Comparison of ENCODE assay signal across 10 cellular contexts in genomic region chr20:24930724-24931688, GRCh38. TPM values are rescaled to one million over a fixed set of nuclear protein-coding genes. Genes with fewer than 3 reads are reported as not detected.
DNase-seq lines count a peak whose midpoint lies in the region; FAIRE-seq and TF ChIP-seq lines count a peak whose summit lies in the region.
"Not testable (repeated sequence)": the region's sequence is repeated elsewhere in the genome, so short reads cannot be mapped to it uniquely, and the experiment has no call there.
"Had no signal": no experiment of that assay in that cellular context is flagged by ENCODE, and none has a peak within 500 bp of the region (broad histone marks: within the 10 kb centered on the region; RNA-seq: fewer than 3 reads in every experiment).

No MANE protein-coding gene starts in this region.

- H3K4ac ChIP-seq in H1 (replicated peaks; ENCODE audit: insufficient read length, low read depth, low read length) = not testable (repeated sequence)

- WGBS in H1 (ENCODE audit: extremely low coverage in 1 of 2, insufficient coverage in 1 of 2, insufficient read length in 1 of 2, insufficient replicate concordance in 2 of 2, low coverage in 1 of 2, low lambda C conversion rate in 2 of 2, missing lambda C conversion rate in 1 of 2), 2 experiments = 72% methylated on average over 15 of the region's 15 CpGs; no CpG with 5 or more reads in 1 of the 2 experiments

- FAIRE-seq in H1 (lab: Jason Lieb, UNC) = peak; percentile 65

- not testable (repeated sequence) for H4K8ac ChIP-seq in H1 (ENCODE audit: extremely low read depth, insufficient read depth, low read length)

- H3K27ac Mint-ChIP-seq in activated naive CD4-positive, alpha-beta T cell treated with anti-CD3 and anti-CD28 coated beads, Interleukin-2, amount 50 U/mL, for 24 hours = peak overlapping the region; percentile 55
- not testable (repeated sequence) for H3K27ac Mint-ChIP-seq in neural progenitor cell

- TSS peak; percentile 83 for BruUV-seq in PC-9 (replicated peaks; lab: Mats Ljungman, UMichigan)

- not testable (repeated sequence) for H2BK5ac ChIP-seq in H1 (ENCODE audit: low read depth, low read length)

- intact Hi-C loops in PC-9 (cut with micrococcal nuclease; ENCODE audit: unreplicated experiment) = loop anchor here (1.0 to 10.0 kb wide), 5 partner anchors 61 to 1009 kb away; partner anchors contain the start of gene APMAP

- H3K23ac ChIP-seq in H1 (ENCODE audit: insufficient read length) = not testable (repeated sequence)

- H2BK120ac ChIP-seq in H1 (replicated peaks; ENCODE audit: low read depth, low read length) = not testable (repeated sequence)

- peak; percentile 40 to 52 for TF ChIP-seq RAD21 in H1 (IDR thresholded peaks at IDR 0.05 in 1 of 2, conservative IDR thresholded peaks at IDR 0.05 in 1 of 2; ENCODE audit: low read depth in 2 of 2, low read length in 2 of 2)

- H3K27me3 ChIP-seq in HUES48 (ENCODE audit: control insufficient read depth, insufficient read depth, low read length); PC-9 (ENCODE audit: insufficient read depth, low read depth); H1 (replicated peaks in 1 of 4; ENCODE audit: control insufficient read depth in 3 of 4, extremely low read depth in 1 of 4, insufficient read depth in 3 of 4, low read length in 3 of 4); neural progenitor cell: not testable (repeated sequence)

- not testable (repeated sequence) for H3K18ac ChIP-seq in H1 (ENCODE audit: extremely low read depth, low read length)

- H3K14ac ChIP-seq in H1 (ENCODE audit: insufficient read length) = not testable (repeated sequence)

- CTCF ChIA-PET in PC-9 (lab: Charles Lee) = interaction anchor here (1.0 to 1.8 kb wide), 3 partner anchors 10 to 21 kb away, joined by 3 to 8 read pairs (median 4); no protein-coding TSS in a partner anchor
- CTCF ChIA-PET in H1 (lab: Charles Lee; ENCODE audit: partially characterized antibody) = interaction anchor here (0.7 to 5.4 kb wide), 28 partner anchors 9 to 790 kb away, joined by 3 to 48 read pairs (median 5); no protein-coding TSS in a partner anchor

- TF ChIP-seq EP300 in H1 (IDR thresholded peaks at IDR 0.05; ENCODE audit: borderline replicate concordance in 1 of 2, low read depth in 2 of 2, low read length in 2 of 2) = not testable (repeated sequence)

- H2AFZ ChIP-seq in PC-9 = peak overlapping the region; percentile 73
- 0 out of 2 replicates have a peak overlapping the region, but pooled peaks have one; percentile 42 for H2AFZ ChIP-seq in H1 (ENCODE audit: low read length)
- H2AFZ ChIP-seq in neural progenitor cell (replicated peaks) = not testable (repeated sequence)

- H2BK15ac ChIP-seq in H1 (ENCODE audit: low read length) = not testable (repeated sequence)

- not testable (repeated sequence) for H3K9me2 ChIP-seq in PC-9 (ENCODE audit: insufficient read depth)

- not testable (repeated sequence) for H3K79me2 ChIP-seq in PC-9 (ENCODE audit: low read depth); H1 (ENCODE audit: control insufficient read depth in 1 of 2, insufficient read depth in 2 of 2, low read length in 2 of 2); neural progenitor cell (ENCODE audit: low read depth)

- POLR2A ChIA-PET in PC-9 (lab: Charles Lee; ENCODE audit: unreplicated experiment) = interaction anchor here (0.6 to 0.8 kb wide), 3 partner anchors 18 to 213 kb away, joined by 3 to 4 read pairs (median 4); partner anchors contain the start of gene CST7
- POLR2A ChIA-PET in H1 (lab: Charles Lee; ENCODE audit: partially characterized antibody) = interaction anchor here (1.2 kb wide), 1 partner anchor 12 kb away, joined by 3 read pairs; no protein-coding TSS in a partner anchor

- TF ChIP-seq POLR2A in H1 (IDR thresholded peaks at IDR 0.05; ENCODE audit: control extremely low read depth in 1 of 2, low read depth in 2 of 2, low read length in 2 of 2) = not testable (repeated sequence)

- H3K56ac ChIP-seq in H1 (replicated peaks; ENCODE audit: insufficient read length, low read depth, low read length) = not testable (repeated sequence)

- H4K20me1 ChIP-seq in PC-9 (ENCODE audit: insufficient read depth); H1 (replicated peaks in 1 of 2; ENCODE audit: control insufficient read depth in 1 of 2, insufficient read depth in 2 of 2, low read length in 2 of 2); neural progenitor cell (ENCODE audit: low read depth): not testable (repeated sequence)

- not testable (repeated sequence) for H3K79me1 ChIP-seq in H1 (ENCODE audit: low read depth, low read length)

- H3K27ac ChIP-seq in HUES48 (ENCODE audit: low read depth, low read length) (peak overlapping the region; percentile 64), PC-9 (peak overlapping the region; percentile 96)
- H3K27ac ChIP-seq in H1 (ENCODE audit: low read depth, low read length); neural progenitor cell: not testable (repeated sequence)

- H2AK5ac ChIP-seq in H1 (ENCODE audit: low read depth, low read length) = not testable (repeated sequence)

- H3K4me1 Mint-ChIP-seq in activated naive CD4-positive, alpha-beta T cell treated with anti-CD3 and anti-CD28 coated beads, Interleukin-2, amount 50 U/mL, for 24 hours = peaks cover 35% of the 10 kb centered on the region
- not testable (repeated sequence) for H3K4me1 Mint-ChIP-seq in neural progenitor cell

- not testable (repeated sequence) for H2BK20ac ChIP-seq in H1 (ENCODE audit: low read length)

- H3K4me3 ChIP-seq in HUES48 (ENCODE audit: low read depth, low read length); H1 (ENCODE audit: extremely low read depth in 1 of 4, insufficient read depth in 2 of 4, low read depth in 3 of 4, low read length in 4 of 4); neural progenitor cell: not testable (repeated sequence)
- peak overlapping the region; percentile 62 for H3K4me3 ChIP-seq in PC-9

- H3K36me3 ChIP-seq in HUES48 (ENCODE audit: control insufficient read depth, insufficient read depth, low read length); PC-9 (ENCODE audit: low read depth); H1 (ENCODE audit: control insufficient read depth in 2 of 4, insufficient read depth in 4 of 4, low read length in 3 of 4); neural progenitor cell: not testable (repeated sequence)

- not testable (repeated sequence) for H3K4me3 Mint-ChIP-seq in activated naive CD4-positive, alpha-beta T cell treated with anti-CD3 and anti-CD28 coated beads, Interleukin-2, amount 50 U/mL, for 24 hours; neural progenitor cell

- H3K9ac ChIP-seq in HUES48 (ENCODE audit: low read depth, low read length); H1 (replicated peaks in 1 of 4; ENCODE audit: extremely low read depth in 1 of 4, low read depth in 3 of 4, low read length in 3 of 4); neural progenitor cell: not testable (repeated sequence)

- H3K23me2 ChIP-seq in H1 (ENCODE audit: low read depth, low read length) = not testable (repeated sequence)

- H3K4me2 ChIP-seq in PC-9 = peak overlapping the region; percentile 81
- peak overlapping the region; percentile 10 to 35; a peak in 1 of 4 replicates for H3K4me2 ChIP-seq in H1 (ENCODE audit: insufficient read depth in 1 of 2, low read depth in 2 of 2, low read length in 2 of 2)
- not testable (repeated sequence) for H3K4me2 ChIP-seq in neural progenitor cell

- not testable (repeated sequence) for H3K9me3 Mint-ChIP-seq in activated naive CD4-positive, alpha-beta T cell treated with anti-CD3 and anti-CD28 coated beads, Interleukin-2, amount 50 U/mL, for 24 hours; neural progenitor cell

- H2BK12ac ChIP-seq in H1 (ENCODE audit: low read depth, low read length) = not testable (repeated sequence)

- TF ChIP-seq CTCF in PC-9 (conservative IDR thresholded peaks at IDR 0.05) (peak; percentile 84), H1 (IDR thresholded peaks at IDR 0.05; ENCODE audit: control extremely low read depth in 1 of 3, insufficient read depth in 1 of 3, low read depth in 1 of 3, low read length in 3 of 3) (peak in 2 of 3 experiments; percentile 30 to 56; a peak in 2 of 4 replicates), neural progenitor cell (IDR thresholded peaks at IDR 0.05) (peak; percentile 68)

- not testable (repeated sequence) for H3K27me3 Mint-ChIP-seq in activated naive CD4-positive, alpha-beta T cell treated with anti-CD3 and anti-CD28 coated beads, Interleukin-2, amount 50 U/mL, for 24 hours; neural progenitor cell (ENCODE audit: insufficient read depth, low read depth)

- H3F3A ChIP-seq in PC-9 (ENCODE audit: insufficient read depth, low read depth) = peaks cover 20% of the 10 kb centered on the region; the same call in 1 of the 2 replicates
- H3F3A ChIP-seq in neural progenitor cell (ENCODE audit: low read depth) = not testable (repeated sequence)

- H3K9me3 ChIP-seq in HUES48 (ENCODE audit: control insufficient read depth, insufficient read depth, low read length); PC-9 (ENCODE audit: insufficient read depth, low read depth); H1 (ENCODE audit: insufficient read depth in 2 of 2, low read depth in 1 of 2, low read length in 1 of 2); neural progenitor cell (ENCODE audit: low read depth): not testable (repeated sequence)

- H4K91ac ChIP-seq in H1 (replicated peaks; ENCODE audit: insufficient read length, low read length) = not testable (repeated sequence)

- H3K36me3 Mint-ChIP-seq in activated naive CD4-positive, alpha-beta T cell treated with anti-CD3 and anti-CD28 coated beads, Interleukin-2, amount 50 U/mL, for 24 hours; neural progenitor cell: not testable (repeated sequence)

- peaks cover 13% of the 10 kb centered on the region for H3K4me1 ChIP-seq in HUES48 (ENCODE audit: control insufficient read depth, insufficient read depth, low read length)
- H3K4me1 ChIP-seq in PC-9 (replicated peaks; ENCODE audit: insufficient read depth) = peaks cover 37% of the 10 kb centered on the region
- H3K4me1 ChIP-seq in H1 (replicated peaks in 1 of 4; ENCODE audit: control insufficient read depth in 3 of 4, insufficient read depth in 4 of 4, low read length in 3 of 4); neural progenitor cell: not testable (repeated sequence)

- peak; percentile 66 for DNase-seq in DMS53 (lab: John Stamatoyannopoulos, UW)
- DNase-seq in PC-9; H1 (ENCODE audit: low read depth in 1 of 2, low spot score in 2 of 2); neural progenitor cell (ENCODE audit: low spot score): not testable (repeated sequence)
- DNase-seq in islet precursor cell = peak; percentile 50
- DNase-seq in ureter (ENCODE audit: low spot score) = peak; percentile 37

- H4K5ac ChIP-seq in H1 (ENCODE audit: insufficient read length, low read depth, low read length) = not testable (repeated sequence)

RNA-seq across cellular contexts. Expression of gene CST7, which starts 18.1 kb away (rescaled TPM):
- not detected in 2 replicates for total RNA-seq in PC-9 (2021)
- total RNA-seq in H1 (2021; fragmentation: NEBNext Ultra II Directional; extraction: Animal tissue kit (Norgen Biotek cat#: 25700)) = not detected in 2 replicates
- not detected in 2 replicates for polyA plus RNA-seq in H1 (2011; rRNA removed)
- not detected for polyA plus RNA-seq in H1 (2011; cell fraction: cytosol; rRNA removed)
- not detected for polyA plus RNA-seq in H1 (2011; cell fraction: nucleus; rRNA removed)
- not detected in 4 replicates for polyA plus RNA-seq in H1 (2012, experiment 1 of 2)
- not detected for polyA plus RNA-seq in H1 (2012, experiment 2 of 2)
- polyA plus RNA-seq in H1 (2013, experiment 1 of 2) = not detected
- not detected for polyA plus RNA-seq in H1 (2013, experiment 2 of 2)
- not detected in 2 replicates for polyA minus RNA-seq in H1 (2011; rRNA and poly(A)+ RNA removed)
- polyA minus RNA-seq in H1 (2011; cell fraction: cytosol; rRNA and poly(A)+ RNA removed) = not detected
- polyA minus RNA-seq in H1 (2011; cell fraction: nucleus; rRNA and poly(A)+ RNA removed) = not detected
- not detected in 2 replicates for total RNA-seq in neural progenitor cell (ENCODE audit: low replicate concordance)
- total RNA-seq in ureter = 1.6 TPM
- total RNA-seq: frontal cortex, SJCRH30 had no signal
